ENCODE assay signal across 11 cellular contexts in the genomic region with DNA sequence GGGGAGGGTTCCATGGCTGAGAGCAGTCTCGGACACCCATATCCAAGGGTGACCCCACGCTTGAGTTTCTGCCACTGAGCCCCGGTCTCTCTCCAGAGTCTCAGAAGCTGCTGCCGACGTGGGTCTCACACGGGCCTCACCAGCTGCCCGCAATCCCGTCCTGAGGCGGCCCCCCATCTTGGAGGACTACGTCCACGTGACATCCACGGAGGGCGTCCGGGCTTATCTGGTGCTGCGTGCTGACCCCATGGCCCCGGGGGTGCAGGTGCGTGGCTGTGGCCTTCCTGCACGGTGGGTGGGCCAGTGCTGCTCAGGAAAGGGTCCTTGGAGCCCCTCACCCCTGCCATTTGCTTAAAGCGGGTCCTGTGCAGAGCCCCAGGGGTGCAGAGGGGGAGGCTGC. TPM values are rescaled to one million over a fixed set of nuclear protein-coding genes. Genes with fewer than 3 reads are reported as not detected.
DNase-seq lines count a peak whose midpoint lies in the region; ATAC-seq, FAIRE-seq and TF ChIP-seq lines count a peak whose summit lies in the region.
"Had no signal": no experiment of that assay in that cellular context is flagged by ENCODE, and none has a peak within 500 bp of the region (broad histone marks: within the 10 kb centered on the region; RNA-seq: fewer than 3 reads in every experiment).

No MANE protein-coding gene starts in this region.

- FAIRE-seq in K562 (lab: Jason Lieb, UNC) = no peak

- CTCF ChIA-PET in K562 (lab: Yijun Ruan, JAX; ENCODE audit: low intra/inter-chr PET ratio) = interaction anchor here (0.6 kb wide), 1 partner anchor 81 kb away, joined by 5 read pairs; no protein-coding TSS in a partner anchor
- CTCF ChIA-PET in naive thymus-derived CD4-positive, alpha-beta T cell (lab: Charles Lee) = interaction anchor here (0.9 kb wide), 1 partner anchor 14 kb away, joined by 4 read pairs; no protein-coding TSS in a partner anchor

- H3K27ac Mint-ChIP-seq in naive thymus-derived CD4-positive, alpha-beta T cell = no peak overlapping the region

- H3K79me2 ChIP-seq in K562 (ENCODE audit: control insufficient read depth, insufficient read depth, low read length) = peaks cover 29% of the 10 kb centered on the region

- ATAC-seq in K562 = no peak
- ATAC-seq in naive thymus-derived CD4-positive, alpha-beta T cell = no peak
- ATAC-seq in HG02623 (IDR thresholded peaks at IDR 0.05; ENCODE audit: unreplicated experiment) = no peak

- no peak overlapping the region for H2AFZ ChIP-seq in K562 (ENCODE audit: low read depth, low read length)

- POLR2A ChIA-PET in K562 (lab: Yijun Ruan, JAX) = interaction anchor here (0.7 to 1.3 kb wide), 3 partner anchors 13 to 82 kb away, joined by 3 to 5 read pairs (median 3); no protein-coding TSS in a partner anchor
- POLR2A ChIA-PET in naive thymus-derived CD4-positive, alpha-beta T cell (lab: Charles Lee) = no interaction called here

- H3K27me3 Mint-ChIP-seq in naive thymus-derived CD4-positive, alpha-beta T cell = no peaks in the 10 kb centered on the region

- H3K4me1 ChIP-seq in BLaER1 treated with 17β-estradiol and CSF1 and Interleukin-3, amounts not matched to agents 10 nM and 100 nM = peaks cover 31 to 49% (median 41%) of the 10 kb centered on the region in 10 experiments
- H3K4me1 ChIP-seq in K562 (replicated peaks in 1 of 2; ENCODE audit: control insufficient read depth in 2 of 2, insufficient read depth in 2 of 2, low read length in 2 of 2) = peaks cover 11 to 94% of the 10 kb centered on the region in 2 experiments; a peak in 4 of 5 replicates
- peaks cover 5 to 8% of the 10 kb centered on the region in 2 donors for H3K4me1 ChIP-seq in naive thymus-derived CD4-positive, alpha-beta T cell (ENCODE audit: control insufficient read depth in 2 of 2, insufficient read depth in 2 of 2, low read length in 2 of 2)
- peaks cover 10% of the 10 kb centered on the region for H3K4me1 ChIP-seq in ovary (ENCODE audit: insufficient read depth)

- TF ChIP-seq POLR2A in K562 (conservative IDR thresholded peaks at IDR 0.05) (no peak), ovary (IDR thresholded peaks at IDR 0.05) (no peak)

- H3K4me2 ChIP-seq in BLaER1 treated with 17β-estradiol and CSF1 and Interleukin-3, amounts not matched to agents 10 nM and 100 nM = peak overlapping the region; percentile 83 to 100 (median 99)
- H3K4me2 ChIP-seq in K562 (ENCODE audit: insufficient read depth, low read length) = peak overlapping the region; percentile 84

- H3K27me3 ChIP-seq in BLaER1 treated with 17β-estradiol and CSF1 and Interleukin-3, amounts not matched to agents 10 nM and 100 nM = no peaks in the 10 kb centered on the region
- H3K27me3 ChIP-seq in K562 (ENCODE audit: control insufficient read depth in 2 of 2, insufficient read depth in 2 of 2, low read length in 2 of 2) (no peaks in the 10 kb centered on the region), ovary (no peaks in the 10 kb centered on the region)
- no peaks in the 10 kb centered on the region for H3K27me3 ChIP-seq in naive thymus-derived CD4-positive, alpha-beta T cell (ENCODE audit: control insufficient read depth in 2 of 2, insufficient read depth in 2 of 2, low read length in 2 of 2)

- peaks cover 0 to 6% (median 0%) of the 10 kb centered on the region in 5 donors for H3K36me3 Mint-ChIP-seq in naive thymus-derived CD4-positive, alpha-beta T cell

- intact Hi-C loops in K562 (cut with micrococcal nuclease) (no loop called here), ovary (cut with DNase I) (no loop called here)
- intact Hi-C loops in naive thymus-derived CD4-positive, alpha-beta T cell (cut with micrococcal nuclease) = loop anchor here (2.0 to 5.0 kb wide), 4 partner anchors 49 to 183 kb away; a partner anchor contains a TSS

- H3K9me1 ChIP-seq in K562 (ENCODE audit: control insufficient read depth, insufficient read depth, low read length) = no peaks in the 10 kb centered on the region

- peaks cover 0 to 2% (median 0%) of the 10 kb centered on the region in 11 donors for H3K9me3 Mint-ChIP-seq in naive thymus-derived CD4-positive, alpha-beta T cell

- in situ Hi-C loops in K562 (cut with MboI) = loop anchor here (5.0 kb wide), 2 partner anchors 47 to 77 kb away; a partner anchor contains a TSS

- H3K36me3 ChIP-seq in BLaER1 treated with 17β-estradiol and CSF1 and Interleukin-3, amounts not matched to agents 10 nM and 100 nM = peaks cover 10 to 80% (median 60%) of the 10 kb centered on the region in 11 experiments; a peak in 21 of 22 replicates
- H3K36me3 ChIP-seq in K562 (ENCODE audit: control insufficient read depth, insufficient read depth, low read length) (peaks cover 76% of the 10 kb centered on the region; the same call in 2 of the 3 replicates), ovary (no peaks in the 10 kb centered on the region)
- H3K36me3 ChIP-seq in naive thymus-derived CD4-positive, alpha-beta T cell (ENCODE audit: control insufficient read depth in 2 of 3, insufficient read depth in 3 of 3, low read length in 3 of 3) = peaks cover 0 to 32% (median 0%) of the 10 kb centered on the region in 3 experiments

- peaks cover 6 to 94% (median 61%) of the 10 kb centered on the region in 11 experiments; a peak in 21 of 22 replicates for H4K20me1 ChIP-seq in BLaER1 treated with 17β-estradiol and CSF1 and Interleukin-3, amounts not matched to agents 10 nM and 100 nM
- peaks cover 4% of the 10 kb centered on the region; the same call in 1 of the 2 replicates for H4K20me1 ChIP-seq in K562 (replicated peaks; ENCODE audit: control insufficient read depth, insufficient read depth, low read length)

- H3K4me1 Mint-ChIP-seq in naive thymus-derived CD4-positive, alpha-beta T cell = peaks cover 0 to 14% (median 5%) of the 10 kb centered on the region in 7 donors

- TF ChIP-seq EP300 in K562 (IDR thresholded peaks at IDR 0.05; ENCODE audit: low read length) (no peak), ovary (IDR thresholded peaks at IDR 0.05) (no peak)

- H3K9me3 ChIP-seq in BLaER1 treated with 17β-estradiol and CSF1 and Interleukin-3, amounts not matched to agents 10 nM and 100 nM (replicated peaks in 1 of 11) = no peaks in the 10 kb centered on the region
- no peaks in the 10 kb centered on the region for H3K9me3 ChIP-seq in K562 (replicated peaks; ENCODE audit: control insufficient read depth, insufficient read depth, low read depth, low read length)
- no peaks in the 10 kb centered on the region for H3K9me3 ChIP-seq in naive thymus-derived CD4-positive, alpha-beta T cell (ENCODE audit: control insufficient read depth in 2 of 3, low read length in 3 of 3)
- H3K9me3 ChIP-seq in ovary = no peaks in the 10 kb centered on the region

- H3K9ac ChIP-seq in BLaER1 treated with 17β-estradiol and CSF1 and Interleukin-3, amounts not matched to agents 10 nM and 100 nM = peak overlapping the region; percentile 75 to 90 (median 87); a peak in 20 of 22 replicates
- peak overlapping the region; percentile 81 to 98 for H3K9ac ChIP-seq in K562 (ENCODE audit: insufficient read depth in 1 of 2, low read depth in 2 of 2, low read length in 2 of 2)

- BruUV-seq in K562 (replicated peaks; lab: Mats Ljungman, UMichigan) = no TSS peak

- H3K4me3 Mint-ChIP-seq in naive thymus-derived CD4-positive, alpha-beta T cell = peak overlapping the region in 6 of 10 donors; percentile 16 to 90 (median 54)

- H3K27ac ChIP-seq in BLaER1 treated with 17β-estradiol and CSF1 and Interleukin-3, amounts not matched to agents 10 nM and 100 nM = peak overlapping the region in 5 of 11 experiments; percentile 72 to 80 (median 77); a peak in 8 of 22 replicates
- H3K27ac ChIP-seq in K562 (ENCODE audit: extremely low read depth, low read depth, low read length) (no peak overlapping the region; the same call in 2 of the 3 replicates), ovary (no peak overlapping the region)
- no peak overlapping the region for H3K27ac ChIP-seq in naive thymus-derived CD4-positive, alpha-beta T cell (ENCODE audit: low read depth, low read length)

- peak overlapping the region; percentile 67 to 100 (median 84) for H3K4me3 ChIP-seq in BLaER1 treated with 17β-estradiol and CSF1 and Interleukin-3, amounts not matched to agents 10 nM and 100 nM
- H3K4me3 ChIP-seq in Jurkat, Clone E6-1 (ENCODE audit: low read length) = peak overlapping the region; percentile 78
- H3K4me3 ChIP-seq in K562 = peak overlapping the region; percentile 89
- no peak overlapping the region for H3K4me3 ChIP-seq in naive thymus-derived CD4-positive, alpha-beta T cell (ENCODE audit: low read length)
- no peak overlapping the region for H3K4me3 ChIP-seq in ovary

- TF ChIP-seq RAD21 in K562 (CRISPR knock-in tag; conservative IDR thresholded peaks at IDR 0.05 in 1 of 2, IDR thresholded peaks at IDR 0.05 in 1 of 2) = no peak

- 67% methylated on average over 19 of the region's 19 CpGs for WGBS in K562 (ENCODE audit: insufficient coverage, low coverage, missing lambda C conversion rate)
- WGBS in ovary, 3 donors = 78 to 87% (median 82%) methylated on average over 11 to 19 of the region's 19 CpGs

- TF ChIP-seq CTCF in K562 (IDR thresholded peaks at IDR 0.05 in 2 of 3, conservative IDR thresholded peaks at IDR 0.05 in 1 of 3; ENCODE audit: insufficient read depth in 2 of 3, low read depth in 1 of 3, low read length in 3 of 3) = no peak
- TF ChIP-seq CTCF in ovary (IDR thresholded peaks at IDR 0.05) = no peak

- no peak for DNase-seq in Jurkat, Clone E6-1 (ENCODE audit: low read depth, low spot score)
- no peak for DNase-seq in K562 (ENCODE audit: extremely low read depth in 1 of 4, low spot score in 3 of 4)
- DNase-seq in naive thymus-derived CD4-positive, alpha-beta T cell = no peak
- no peak for DNase-seq in ovary
- no peak for DNase-seq in NCI-H2081 (lab: John Stamatoyannopoulos, UW)
- no peak for DNase-seq in OCI-M2 (lab: John Stamatoyannopoulos, UW; ENCODE audit: unreplicated experiment)
- DNase-seq: activated CD4-positive, alpha-beta T cell treated with anti-CD3 and anti-CD28 coated beads, Interleukin-2, amount 50 U/mL, for 4 hours; effector CD4-positive, alpha-beta T cell; NCI-H510A treated with DMSO at 0.1 percent for 48 hours had no signal

RNA-seq across cellular contexts. Expression of a gene that starts 1.0 kb away (rescaled TPM):
- 110 TPM for polyA plus RNA-seq in Jurkat, Clone E6-1 (2012; ENCODE audit: insufficient read depth, insufficient read length)
- 53.1 and 261 TPM in 2 replicates for total RNA-seq in K562 (2011; cell fraction: chromatin; rRNA removed; ENCODE audit: low replicate concordance)
- total RNA-seq in K562 (2011; cell fraction: nucleolus; rRNA removed) = 207 and 214 TPM in 2 replicates
- 88.6 and 90.7 TPM in 2 replicates for total RNA-seq in K562 (2011; cell fraction: nucleoplasm; rRNA removed)
- total RNA-seq in K562 (2014; rRNA removed) (57.2 and 70.7 TPM in 2 replicates), K562 (2014; rRNA removed; fragmentation: Illumina TruSeq; extraction: Trizol) (2.7 and 4.4 TPM in 2 replicates), K562 (2015; rRNA removed; fragmentation: Illumina TruSeq; extraction: Trizol) (21.1 and 22.1 TPM in 2 replicates), K562 (2021) (121 and 123 TPM in 2 replicates), ovary (10 to 100 TPM in 6 of 7 donors, 1 to 10 TPM in 1; 8.5 to 25.5 (median 18.7) TPM)
- polyA plus RNA-seq in K562 (2011; rRNA removed) (17.0 and 32.6 TPM in 2 replicates), K562 (2014; fragmentation: Illumina TruSeq; extraction: Trizol) (5.1 and 23.0 TPM in 2 replicates), K562 (2014; fragmentation: Nextera tagmentation; extraction: Ambion mirVana) (1 to 10 TPM; 2.5 to 2.7 TPM), K562 (2014; rRNA removed) (91.5 and 93.4 TPM in 2 replicates), ovary (10 to 100 TPM in 1 of 2 donors, under 1 TPM in 1; 0.32 to 21.7 TPM)
- polyA plus RNA-seq in K562 (2011; cell fraction: cytosol; rRNA removed) = 23.3 and 65.2 TPM in 2 replicates
- polyA plus RNA-seq in K562 (2011; cell fraction: nucleus; rRNA removed) = 379 and 556 TPM in 2 replicates
- 65.7 and 81.8 TPM in 2 replicates for polyA plus RNA-seq in K562 (2012)
- 2.7 and 4.0 TPM in 2 replicates for polyA minus RNA-seq in K562 (2011; rRNA and poly(A)+ RNA removed)
- 8.6 and 13.5 TPM in 2 replicates for polyA minus RNA-seq in K562 (2011; cell fraction: cytosol; rRNA and poly(A)+ RNA removed)
- 59.3 and 59.4 TPM in 2 replicates for polyA minus RNA-seq in K562 (2011; cell fraction: nucleus; rRNA and poly(A)+ RNA removed)
- total RNA-seq in naive thymus-derived CD4-positive, alpha-beta T cell = 10 to 100 TPM; 32.0 to 74.8 (median 51.7) TPM
- polyA plus RNA-seq in naive thymus-derived CD4-positive, alpha-beta T cell = 1 to 10 TPM; 4.5 to 8.2 TPM

RNA-seq across cellular contexts. Expression of a gene that starts 1.3 kb away (rescaled TPM):
- 18.3 TPM for polyA plus RNA-seq in Jurkat, Clone E6-1 (2012; ENCODE audit: insufficient read depth, insufficient read length)
- 10.9 and 59.9 TPM in 2 replicates for total RNA-seq in K562 (2011; cell fraction: chromatin; rRNA removed; ENCODE audit: low replicate concordance)
- 59.0 and 69.6 TPM in 2 replicates for total RNA-seq in K562 (2011; cell fraction: nucleolus; rRNA removed)
- total RNA-seq in K562 (2011; cell fraction: nucleoplasm; rRNA removed) = 21.1 and 25.7 TPM in 2 replicates
- total RNA-seq in K562 (2014; rRNA removed) (50.7 and 67.3 TPM in 2 replicates), K562 (2014; rRNA removed; fragmentation: Illumina TruSeq; extraction: Trizol) (1.7 and 3.3 TPM in 2 replicates), K562 (2015; rRNA removed; fragmentation: Illumina TruSeq; extraction: Trizol) (22.7 and 27.2 TPM in 2 replicates), K562 (2021) (55.2 and 55.9 TPM in 2 replicates), ovary (10 to 100 TPM; 11.1 to 18.6 (median 16.1) TPM)
- polyA plus RNA-seq in K562 (2011; rRNA removed) (12.0 and 17.7 TPM in 2 replicates), K562 (2014; fragmentation: Illumina TruSeq; extraction: Trizol) (7.0 and 30.1 TPM in 2 replicates), K562 (2014; fragmentation: Nextera tagmentation; extraction: Ambion mirVana) (under 1 TPM; 0.45 to 0.98 TPM), K562 (2014; rRNA removed) (56.6 and 66.9 TPM in 2 replicates), ovary (10 to 100 TPM in 1 of 2 donors, not detected in 1; 13.1 TPM)
- 26.1 and 86.4 TPM in 2 replicates for polyA plus RNA-seq in K562 (2011; cell fraction: cytosol; rRNA removed)
- 56.1 and 93.4 TPM in 2 replicates for polyA plus RNA-seq in K562 (2011; cell fraction: nucleus; rRNA removed)
- 24.6 and 30.5 TPM in 2 replicates for polyA plus RNA-seq in K562 (2012)
- polyA minus RNA-seq in K562 (2011; rRNA and poly(A)+ RNA removed) = 3.8 and 4.8 TPM in 2 replicates
- polyA minus RNA-seq in K562 (2011; cell fraction: cytosol; rRNA and poly(A)+ RNA removed) = 18.6 and 19.8 TPM in 2 replicates
- polyA minus RNA-seq in K562 (2011; cell fraction: nucleus; rRNA and poly(A)+ RNA removed) = 30.8 and 34.1 TPM in 2 replicates
- total RNA-seq in naive thymus-derived CD4-positive, alpha-beta T cell = 10 to 100 TPM; 16.3 to 34.3 (median 30.3) TPM
- 10 to 100 TPM; 21.2 to 42.9 TPM for polyA plus RNA-seq in naive thymus-derived CD4-positive, alpha-beta T cell

RNA-seq across cellular contexts. Expression of a gene that starts 11.1 kb away (rescaled TPM):
- polyA plus RNA-seq in Jurkat, Clone E6-1 (2012; ENCODE audit: insufficient read depth, insufficient read length) = 2.7 TPM
- total RNA-seq in K562 (2011; cell fraction: chromatin; rRNA removed; ENCODE audit: low replicate concordance) = not detected in 2 replicates
- total RNA-seq in K562 (2011; cell fraction: nucleolus; rRNA removed) = not detected in 2 replicates
- total RNA-seq in K562 (2011; cell fraction: nucleoplasm; rRNA removed) = not detected in 2 replicates
- total RNA-seq in K562 (2014; rRNA removed) (not detected in 2 replicates), K562 (2014; rRNA removed; fragmentation: Illumina TruSeq; extraction: Trizol) (not detected in 2 replicates), K562 (2015; rRNA removed; fragmentation: Illumina TruSeq; extraction: Trizol) (not detected in 2 replicates), K562 (2021) (not detected in 2 replicates), ovary (not detected)
- polyA plus RNA-seq in K562 (2011; rRNA removed) (not detected in 2 replicates), K562 (2014; fragmentation: Illumina TruSeq; extraction: Trizol) (not detected in 2 replicates), K562 (2014; fragmentation: Nextera tagmentation; extraction: Ambion mirVana) (not detected), K562 (2014; rRNA removed) (not detected in 2 replicates), ovary (not detected)
- polyA plus RNA-seq in K562 (2011; cell fraction: cytosol; rRNA removed) = not detected in 2 replicates
- not detected in 2 replicates for polyA plus RNA-seq in K562 (2011; cell fraction: nucleus; rRNA removed)
- 1.00 and 1.4 TPM in 2 replicates for polyA plus RNA-seq in K562 (2012)
- not detected in 2 replicates for polyA minus RNA-seq in K562 (2011; rRNA and poly(A)+ RNA removed)
- polyA minus RNA-seq in K562 (2011; cell fraction: cytosol; rRNA and poly(A)+ RNA removed) = not detected in 2 replicates
- polyA minus RNA-seq in K562 (2011; cell fraction: nucleus; rRNA and poly(A)+ RNA removed) = not detected in 2 replicates
- not detected for total RNA-seq in naive thymus-derived CD4-positive, alpha-beta T cell
- polyA plus RNA-seq in naive thymus-derived CD4-positive, alpha-beta T cell = not detected

RNA-seq across cellular contexts. Expression of a gene that starts 28.9 kb away (rescaled TPM):
- not detected for polyA plus RNA-seq in Jurkat, Clone E6-1 (2012; ENCODE audit: insufficient read depth, insufficient read length)
- not detected in 2 replicates for total RNA-seq in K562 (2011; cell fraction: chromatin; rRNA removed; ENCODE audit: low replicate concordance)
- total RNA-seq in K562 (2011; cell fraction: nucleolus; rRNA removed) = not detected in 2 replicates
- not detected in 2 replicates for total RNA-seq in K562 (2011; cell fraction: nucleoplasm; rRNA removed)
- total RNA-seq in K562 (2014; rRNA removed) = not detected in 2 replicates
- not detected in 2 replicates for total RNA-seq in K562 (2014; rRNA removed; fragmentation: Illumina TruSeq; extraction: Trizol)
- not detected in 2 replicates for total RNA-seq in K562 (2015; rRNA removed; fragmentation: Illumina TruSeq; extraction: Trizol)
- 0.22 TPM in 1 of 2 replicates, not detected in the other for total RNA-seq in K562 (2021)
- polyA plus RNA-seq in K562 (2011; rRNA removed) = not detected in 2 replicates
- polyA plus RNA-seq in K562 (2011; cell fraction: cytosol; rRNA removed) = not detected in 2 replicates
- polyA plus RNA-seq in K562 (2011; cell fraction: nucleus; rRNA removed) = not detected in 2 replicates
- polyA plus RNA-seq in K562 (2012) = not detected in 2 replicates
- polyA plus RNA-seq in K562 (2014; fragmentation: Illumina TruSeq; extraction: Trizol) = not detected in 2 replicates
- polyA plus RNA-seq in K562 (2014; fragmentation: Nextera tagmentation; extraction: Ambion mirVana) = not detected
- not detected in 2 replicates for polyA plus RNA-seq in K562 (2014; rRNA removed)
- polyA minus RNA-seq in K562 (2011; rRNA and poly(A)+ RNA removed) = not detected in 2 replicates
- 0.86 and 3.8 TPM in 2 replicates for polyA minus RNA-seq in K562 (2011; cell fraction: cytosol; rRNA and poly(A)+ RNA removed)
- 0.22 and 0.40 TPM in 2 replicates for polyA minus RNA-seq in K562 (2011; cell fraction: nucleus; rRNA and poly(A)+ RNA removed)
- under 1 TPM in 1 of 5 experiments, not detected in 4; 0.64 TPM for total RNA-seq in naive thymus-derived CD4-positive, alpha-beta T cell
- polyA plus RNA-seq in naive thymus-derived CD4-positive, alpha-beta T cell = not detected
- 100 to 1,000 TPM in 1 of 7 donors, 10 to 100 TPM in 3, 1 to 10 TPM in 2, under 1 TPM in 1; 0.40 to 314 (median 13.6) TPM for total RNA-seq in ovary
- polyA plus RNA-seq in ovary = 1 to 10 TPM; 1.5 to 1.9 TPM

RNA-seq across cellular contexts. Expression of a gene that starts 48.7 kb away (rescaled TPM):
- 60.0 TPM for polyA plus RNA-seq in Jurkat, Clone E6-1 (2012; ENCODE audit: insufficient read depth, insufficient read length)
- total RNA-seq in K562 (2011; cell fraction: chromatin; rRNA removed; ENCODE audit: low replicate concordance) = 110 and 324 TPM in 2 replicates
- 238 and 279 TPM in 2 replicates for total RNA-seq in K562 (2011; cell fraction: nucleolus; rRNA removed)
- total RNA-seq in K562 (2011; cell fraction: nucleoplasm; rRNA removed) = 145 and 170 TPM in 2 replicates
- total RNA-seq in K562 (2014; rRNA removed) (35.6 and 48.2 TPM in 2 replicates), K562 (2014; rRNA removed; fragmentation: Illumina TruSeq; extraction: Trizol) (7.3 and 7.9 TPM in 2 replicates), K562 (2015; rRNA removed; fragmentation: Illumina TruSeq; extraction: Trizol) (18.6 and 20.5 TPM in 2 replicates), K562 (2021) (30.7 and 30.9 TPM in 2 replicates), ovary (10 to 100 TPM; 20.8 to 32.5 (median 22.2) TPM)
- polyA plus RNA-seq in K562 (2011; rRNA removed) (18.5 and 30.5 TPM in 2 replicates), K562 (2014; fragmentation: Illumina TruSeq; extraction: Trizol) (17.1 and 18.7 TPM in 2 replicates), K562 (2014; fragmentation: Nextera tagmentation; extraction: Ambion mirVana) (1 to 10 TPM; 2.2 to 2.4 TPM), K562 (2014; rRNA removed) (31.0 and 38.2 TPM in 2 replicates), ovary (10 to 100 TPM in 1 of 2 donors, 1 to 10 TPM in 1; 8.5 to 18.0 TPM)
- polyA plus RNA-seq in K562 (2011; cell fraction: cytosol; rRNA removed) = 24.1 and 25.8 TPM in 2 replicates
- polyA plus RNA-seq in K562 (2011; cell fraction: nucleus; rRNA removed) = 101 and 104 TPM in 2 replicates
- 22.4 and 34.2 TPM in 2 replicates for polyA plus RNA-seq in K562 (2012)
- polyA minus RNA-seq in K562 (2011; rRNA and poly(A)+ RNA removed) = 13.5 and 15.4 TPM in 2 replicates
- 9.9 and 14.8 TPM in 2 replicates for polyA minus RNA-seq in K562 (2011; cell fraction: cytosol; rRNA and poly(A)+ RNA removed)
- 52.0 and 78.0 TPM in 2 replicates for polyA minus RNA-seq in K562 (2011; cell fraction: nucleus; rRNA and poly(A)+ RNA removed)
- 10 to 100 TPM; 39.0 to 55.5 (median 46.1) TPM for total RNA-seq in naive thymus-derived CD4-positive, alpha-beta T cell
- polyA plus RNA-seq in naive thymus-derived CD4-positive, alpha-beta T cell = 10 to 100 TPM; 13.9 to 34.9 TPM

Comparison
In these comparisons a context has a peak if more than half of its experiments do, and no peak if none do; other contexts are left out.
1. H3K4me3 ChIP-seq: peak in BLaER1 treated with 17β-estradiol and CSF1 and Interleukin-3, amounts not matched to agents 10 nM and 100 nM (10 of 10), Jurkat, Clone E6-1 (single experiment) and K562 (single experiment); none in naive thymus-derived CD4-positive, alpha-beta T cell (single experiment) and ovary (single experiment).
2. intact Hi-C loops: an anchor here in naive thymus-derived CD4-positive, alpha-beta T cell (2.0 to 5.0 kb wide); none called in K562 and ovary.